11 cellular contexts compared by ENCODE assay signal in the genomic region with DNA sequence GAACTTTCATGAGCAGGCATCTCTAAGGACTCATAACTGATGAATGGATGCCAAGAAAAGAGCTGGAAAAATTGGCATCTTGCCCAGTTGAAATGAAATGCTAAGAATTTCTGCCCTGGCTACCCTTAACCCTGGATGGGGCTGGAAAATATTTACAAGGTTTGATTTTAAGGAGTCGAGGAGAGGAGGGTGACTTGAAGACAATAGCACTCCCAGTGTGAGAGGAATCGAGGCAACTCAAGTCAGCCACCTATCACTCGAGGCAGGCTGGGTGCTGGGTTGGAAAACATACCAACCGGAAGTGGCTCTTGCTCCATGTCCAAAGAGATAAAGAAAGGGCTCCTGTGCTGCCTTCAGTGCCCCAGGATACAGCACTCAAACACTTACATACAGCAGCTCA. TPM values are rescaled to one million over a fixed set of nuclear protein-coding genes. Genes with fewer than 3 reads are reported as not detected.
DNase-seq lines count a peak whose midpoint lies in the region; ATAC-seq and TF ChIP-seq lines count a peak whose summit lies in the region.
"Had no signal": no experiment of that assay in that cellular context is flagged by ENCODE, and none has a peak within 500 bp of the region (broad histone marks: within the 10 kb centered on the region; RNA-seq: fewer than 3 reads in every experiment).

No MANE protein-coding gene starts in this region.

- H3K36me3 ChIP-seq in psoas muscle (ENCODE audit: insufficient read depth in 1 of 2, low read depth in 1 of 2) (no peaks in the 10 kb centered on the region), H7 (replicated peaks; ENCODE audit: control insufficient read depth, insufficient read depth, low read length) (no peaks in the 10 kb centered on the region)

- WGBS in psoas muscle, 3 donors: 28 to 35% (median 28%) methylated on average over 4 of the region's 4 CpGs

- intact Hi-C loops in psoas muscle (cut with DNase I): loop anchor here in 1 of 2 donors (5.0 kb wide), 1 partner anchor 188 kb away; no protein-coding TSS in a partner anchor

- in situ Hi-C loops in Caki2 (cut with HindIII; ENCODE audit: low pct_unique_long_range_greater_than_20kb, low sequenced_read_pairs): no loop called here
- in situ Hi-C loops in SK-MEL-5 (cut with HindIII; ENCODE audit: low pct_unique_long_range_greater_than_20kb, low sequenced_read_pairs): no loop called here

- peak overlapping the region; percentile 25 for H3K27ac ChIP-seq in psoas muscle

- no peaks in the 10 kb centered on the region for H3K9me3 ChIP-seq in psoas muscle

- peaks cover 3% of the 10 kb centered on the region for H3K4me1 ChIP-seq in psoas muscle

- no peak for TF ChIP-seq CTCF in psoas muscle (IDR thresholded peaks at IDR 0.05)

- H3K4me3 ChIP-seq in psoas muscle: no peak overlapping the region
- H3K4me3 ChIP-seq in H7 (ENCODE audit: insufficient read depth, low read depth, low read length): no peak overlapping the region

- peak; percentile 24 for DNase-seq in Caki2 (ENCODE audit: low read depth)
- DNase-seq in SK-MEL-5 (ENCODE audit: low read depth, low spot score): peak; percentile 65
- peak; percentile 87 for DNase-seq in foreskin melanocyte
- no peak for DNase-seq in psoas muscle
- DNase-seq in H7: no peak
- no peak for DNase-seq in amygdala (lab: John Stamatoyannopoulos, UW)
- DNase-seq in NCI-H2107 (lab: John Stamatoyannopoulos, UW): no peak
- DNase-seq: activated CD8-positive, alpha-beta memory T cell treated with anti-CD3 and anti-CD28 coated beads, Interleukin-2, amount 50 U/mL, for 48 hours; CD4-positive, alpha-beta memory T cell; naive thymus-derived CD8-positive, alpha-beta T cell had no signal

- ATAC-seq in psoas muscle: peak in 3 of 4 donors; percentile 9 to 58 (median 19)
- ATAC-seq in GM21786 (IDR thresholded peaks at IDR 0.05; ENCODE audit: unreplicated experiment): no peak
- ATAC-seq: naive thymus-derived CD8-positive, alpha-beta T cell had no signal

- no peaks in the 10 kb centered on the region for H3K27me3 ChIP-seq in psoas muscle (ENCODE audit: insufficient read depth in 3 of 3, low read length in 2 of 3)
- peaks cover 14% of the 10 kb centered on the region for H3K27me3 ChIP-seq in H7 (ENCODE audit: control insufficient read depth, insufficient read depth, low read length)

RNA-seq across cellular contexts. Expression of a gene that starts 5.1 kb away (rescaled TPM):
- 0.24 and 20.2 TPM in 2 replicates for total RNA-seq in Caki2 (2014; rRNA removed; shearing (Covaris generic); ENCODE audit: low replicate concordance)
- 0.69 and 1.5 TPM in 2 replicates for total RNA-seq in SK-MEL-5 (2014; rRNA removed; shearing (Covaris generic))
- 0.42 and 0.68 TPM in 2 replicates for polyA plus RNA-seq in SK-MEL-5 (2015; cell fraction: cytosol; rRNA removed)
- 2.4 and 5.3 TPM in 2 replicates for polyA plus RNA-seq in SK-MEL-5 (2015; cell fraction: nucleus; rRNA removed)
- total RNA-seq in psoas muscle: 1 to 10 TPM; 2.2 to 4.9 (median 3.1) TPM
- under 1 TPM; 0.34 to 0.95 (median 0.92) TPM for polyA plus RNA-seq in psoas muscle
- total RNA-seq in H7 (2014; rRNA removed; shearing (Covaris generic)): 1.5 and 1.7 TPM in 2 replicates
- total RNA-seq: CD4-positive, alpha-beta memory T cell; naive thymus-derived CD8-positive, alpha-beta T cell had no signal
- polyA plus RNA-seq: CD4-positive, alpha-beta memory T cell; naive thymus-derived CD8-positive, alpha-beta T cell had no signal

Comparison
In these comparisons a context has a peak if more than half of its experiments do, and no peak if none do; other contexts are left out.
1. DNase-seq: peak in Caki2 (single experiment), SK-MEL-5 (single experiment) and foreskin melanocyte (single experiment); none in psoas muscle (0 of 2), H7 (single experiment), amygdala (0 of 56) and NCI-H2107 (single experiment).